ENCODE assay signal across 6 cellular contexts in the genomic region with DNA sequence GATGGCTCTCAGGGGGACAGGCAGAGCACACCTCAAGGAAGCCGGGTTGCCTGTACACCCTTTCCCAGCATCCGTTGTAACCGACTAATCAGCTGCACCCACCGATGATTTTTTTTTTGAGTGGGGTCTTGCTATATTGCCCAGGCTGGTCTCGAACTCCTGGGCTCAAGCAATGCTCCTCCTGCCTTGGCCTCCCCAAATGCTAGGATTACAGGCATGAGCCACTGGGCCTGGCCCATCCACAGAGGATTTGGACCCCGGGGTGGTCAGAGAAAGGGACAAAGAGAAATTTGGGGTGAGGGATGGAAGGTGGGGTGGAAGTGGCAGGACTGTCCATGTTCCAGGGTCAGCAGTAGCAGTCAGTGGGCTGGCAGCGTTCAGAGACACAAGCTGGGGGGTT.
"Had no signal": no experiment of that assay in that cellular context is flagged by ENCODE, and none has a peak within 500 bp of the region (broad histone marks: within the 10 kb centered on the region; RNA-seq: fewer than 3 reads in every experiment).

No MANE protein-coding gene starts in this region.

- H3K4me3 Mint-ChIP-seq: IgD-negative memory B cell had no signal

- H3K27ac ChIP-seq: GM23248 had no signal

- H3K27ac Mint-ChIP-seq: IgD-negative memory B cell had no signal

- H2AFZ ChIP-seq: GM23248 had no signal

- H3K9me3 ChIP-seq: HAP-1 had no signal

- DNase-seq: GM23248, GOT3, H7, KG1 had no signal

- H3K36me3 Mint-ChIP-seq: IgD-negative memory B cell had no signal

- H3K36me3 ChIP-seq: HAP-1 had no signal

- H3K4me3 ChIP-seq: GM23248, HAP-1 had no signal

- H3K9ac ChIP-seq: GM23248 had no signal

- H3K9me3 Mint-ChIP-seq: IgD-negative memory B cell had no signal
